Comparison of ENCODE assay signal across 2 cellular contexts in genomic region chr13:101026328-101026727, GRCh38.
TF ChIP-seq lines count a peak whose summit lies in the region.

No MANE protein-coding gene starts in this region.

TF ChIP-seq in liver, 16 proteins besides CTCF, POLR2A, EP300 and RAD21 (continued from another document):
- TF ChIP-seq ZBTB33 (IDR thresholded peaks at IDR 0.05) (no peak), GABPA (IDR thresholded peaks at IDR 0.05 in 1 of 2, conservative IDR thresholded peaks at IDR 0.05 in 1 of 2) (no peak), JUND (IDR thresholded peaks at IDR 0.05) (no peak), FOXA2 (IDR thresholded peaks at IDR 0.05) (peak; percentile 77), FOXA1 (IDR thresholded peaks at IDR 0.05) (peak; percentile 38)

TF ChIP-seq in HepG2, 621 proteins besides CTCF, POLR2A, EP300 and RAD21 (continued from another document):
- no peak for TF ChIP-seq ZNF354B (CRISPR knock-in tag; IDR thresholded peaks at IDR 0.05)
